ENCODE assay signal across 24 cellular contexts in the genomic region with DNA sequence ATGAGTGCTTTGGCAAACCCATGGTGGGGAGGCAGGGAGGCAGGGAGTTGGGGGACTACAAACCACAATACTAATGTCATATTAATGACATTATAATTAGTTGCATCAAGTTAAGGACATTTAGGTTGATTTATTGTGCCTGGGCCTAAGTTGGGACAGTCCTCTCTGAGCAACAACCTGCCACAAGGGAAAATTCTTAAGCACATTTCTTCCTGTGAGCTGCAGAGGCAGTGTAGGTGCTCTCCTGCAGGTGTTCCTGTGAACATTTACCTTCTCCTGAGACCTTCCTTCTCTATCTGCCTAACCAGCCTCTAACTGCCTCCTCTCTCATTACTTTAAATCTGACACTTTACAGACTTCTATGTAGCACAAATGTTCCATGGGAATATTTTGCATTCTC.
"Had no signal": no experiment of that assay in that cellular context is flagged by ENCODE, and none has a peak within 500 bp of the region (broad histone marks: within the 10 kb centered on the region; RNA-seq: fewer than 3 reads in every experiment).

No MANE protein-coding gene starts in this region.

- H3K36me3 ChIP-seq: esophagus squamous epithelium, gastrocnemius medialis, heart right ventricle, left lung, lower lobe of right lung had no signal

- H3K4me1 ChIP-seq: esophagus squamous epithelium, gastrocnemius medialis, heart right ventricle, left lung, lower lobe of right lung had no signal

- H3K27ac Mint-ChIP-seq: mesothelial cell of epicardium had no signal

- H3K27me3 Mint-ChIP-seq: naive B cell had no signal

- H3K4me3 Mint-ChIP-seq: mesothelial cell of epicardium, naive B cell had no signal

- H3K9me3 ChIP-seq: esophagus squamous epithelium, gastrocnemius medialis, lower lobe of right lung, mucosa of descending colon had no signal

- H3K4me1 Mint-ChIP-seq: mesothelial cell of epicardium, naive B cell had no signal

- H3K27me3 ChIP-seq: dorsolateral prefrontal cortex, esophagus squamous epithelium, gastrocnemius medialis, heart right ventricle, left lung had no signal

- H3K9me3 Mint-ChIP-seq: mesothelial cell of epicardium had no signal

- DNase-seq: dermis blood vessel endothelial cell; dorsolateral prefrontal cortex; effector CD4-positive, alpha-beta T cell; effector memory CD4-positive, alpha-beta T cell; erythroblast; esophagus squamous epithelium; foreskin fibroblast; foreskin melanocyte; gastrocnemius medialis; glutamatergic neuron; head of caudate nucleus; heart right ventricle; hypothalamus; left cardiac atrium; left lung; left ventricle myocardium superior; lower lobe of right lung; mesenchymal stem cell; mucosa of descending colon; naive B cell had no signal

- H3K36me3 Mint-ChIP-seq: mesothelial cell of epicardium, naive B cell had no signal

- ATAC-seq: esophagus mucosa, gastrocnemius medialis, heart right ventricle, left cardiac atrium, left lung, left ventricle myocardium superior, lower lobe of right lung, mucosa of descending colon had no signal

- H3K4me3 ChIP-seq: coronary artery, dorsolateral prefrontal cortex, esophagus squamous epithelium, gastrocnemius medialis, heart right ventricle, left lung, lower lobe of right lung, mucosa of descending colon had no signal

- H3K27ac ChIP-seq: coronary artery, dorsolateral prefrontal cortex, epithelial cell of prostate, esophagus squamous epithelium, gastrocnemius medialis, heart right ventricle, left lung, lower lobe of right lung had no signal
